In the genomic region with DNA sequence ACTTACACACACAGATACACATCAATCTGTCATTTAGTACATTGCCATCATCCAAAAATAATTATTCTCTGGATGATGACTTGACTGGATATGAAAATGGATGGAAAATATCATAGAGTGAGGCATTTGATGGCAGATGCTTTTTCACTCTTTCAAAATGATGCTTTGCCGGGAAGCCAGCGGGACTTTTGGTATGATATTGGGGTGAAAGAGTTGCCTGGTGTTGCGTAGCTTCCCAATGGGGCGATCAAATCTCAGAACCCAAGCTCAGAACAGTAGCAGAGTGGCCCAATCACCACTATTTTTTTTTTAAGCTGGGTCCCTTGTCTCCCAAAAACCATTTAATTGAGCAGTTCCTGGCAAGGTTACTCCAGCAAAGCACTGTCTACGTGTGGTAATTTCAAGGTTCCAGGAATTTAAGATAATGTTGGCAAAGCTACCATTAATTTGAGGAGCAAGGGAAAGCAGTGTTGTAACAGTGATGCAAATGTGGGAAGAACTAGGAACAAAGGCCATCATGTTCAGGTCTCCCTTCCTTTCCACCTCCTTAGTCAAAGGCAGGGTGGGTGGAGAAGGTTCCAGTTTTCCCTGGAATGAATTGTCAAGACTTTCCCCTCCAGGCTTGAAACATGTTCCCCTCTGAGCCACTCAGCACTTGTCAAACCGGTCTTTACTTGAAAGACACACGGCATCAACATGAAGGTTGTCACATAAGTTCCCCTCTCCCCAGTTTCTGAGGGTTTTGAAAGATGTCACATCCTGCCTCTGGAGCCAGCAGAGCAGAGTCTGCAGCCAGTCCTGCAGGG, we compare ENCODE assay signal across 15 cellular contexts.
DNase-seq lines count a peak whose midpoint lies in the region; ATAC-seq and TF ChIP-seq lines count a peak whose summit lies in the region.
"Had no signal": no experiment of that assay in that cellular context is flagged by ENCODE, and none has a peak within 500 bp of the region (broad histone marks: within the 10 kb centered on the region; RNA-seq: fewer than 3 reads in every experiment).

No MANE protein-coding gene starts in this region.

- H3K4me1 Mint-ChIP-seq in progenitor cell of endocrine pancreas (ENCODE audit: low read depth) = peaks cover 23% of the 10 kb centered on the region
- H3K4me1 Mint-ChIP-seq: IgD-negative memory B cell, naive B cell had no signal

- H3K4me3 Mint-ChIP-seq in progenitor cell of endocrine pancreas (ENCODE audit: low read depth) = no peak overlapping the region
- H3K4me3 Mint-ChIP-seq: IgD-negative memory B cell, naive B cell had no signal

- H3K27ac ChIP-seq in GM23248 = peak overlapping the region; percentile 78
- peak overlapping the region; percentile 85 to 89 for H3K27ac ChIP-seq in ascending aorta
- H3K27ac ChIP-seq: BLaER1 had no signal

- no peak overlapping the region for H3K27ac Mint-ChIP-seq in progenitor cell of endocrine pancreas
- H3K27ac Mint-ChIP-seq: IgD-negative memory B cell had no signal

- WGBS in GM23248 (ENCODE audit: low coverage in 1 of 2, low lambda C conversion rate in 2 of 2, missing lambda C conversion rate in 2 of 2), 2 experiments = 60 to 62% methylated on average over 7 of the region's 7 CpGs

- peaks cover 30% of the 10 kb centered on the region for H3F3A ChIP-seq in GM23248 (ENCODE audit: insufficient read depth)

- H4K20me1 ChIP-seq in GM23248 (ENCODE audit: insufficient read depth) = no peaks in the 10 kb centered on the region
- H4K20me1 ChIP-seq: BLaER1 had no signal

- ATAC-seq in left cardiac atrium (peak; percentile 44 to 67), sciatic nerve (peak; percentile 77)

- no peaks in the 10 kb centered on the region for H3K9me3 Mint-ChIP-seq in progenitor cell of endocrine pancreas (ENCODE audit: low read depth)

- TF ChIP-seq CTCF in ascending aorta (IDR thresholded peaks at IDR 0.05) = no peak
- TF ChIP-seq CTCF in progenitor cell of endocrine pancreas (IDR thresholded peaks at IDR 0.05; ENCODE audit: unreplicated experiment) = no peak

- H3K27me3 ChIP-seq in GM23248 (replicated peaks; ENCODE audit: insufficient read depth) (no peaks in the 10 kb centered on the region), ascending aorta (no peaks in the 10 kb centered on the region)
- H3K27me3 ChIP-seq: BLaER1 had no signal

- peak overlapping the region; percentile 44 for H3K4me3 ChIP-seq in GM23248
- H3K4me3 ChIP-seq in ascending aorta = no peak overlapping the region
- H3K4me3 ChIP-seq: BLaER1 had no signal

- in situ Hi-C loops in GM23248 (cut with MboI) = no loop called here

- H3K4me2 ChIP-seq in GM23248 (ENCODE audit: unreplicated experiment) = peak overlapping the region; percentile 75
- H3K4me2 ChIP-seq: BLaER1 had no signal

- H3K9me3 ChIP-seq in GM23248 (ENCODE audit: low read depth) (no peaks in the 10 kb centered on the region), ascending aorta (no peaks in the 10 kb centered on the region)

- H3K4me1 ChIP-seq in GM23248 (ENCODE audit: insufficient read depth) = peaks cover 36% of the 10 kb centered on the region
- H3K4me1 ChIP-seq in ascending aorta = peaks cover 7 to 24% of the 10 kb centered on the region in 2 donors

- H3K27me3 Mint-ChIP-seq in progenitor cell of endocrine pancreas = peaks cover 8% of the 10 kb centered on the region

- H3K79me2 ChIP-seq in GM23248 (ENCODE audit: insufficient read depth) = no peaks in the 10 kb centered on the region

- peak overlapping the region; percentile 50 for H3K9ac ChIP-seq in GM23248
- H3K9ac ChIP-seq: BLaER1 had no signal

- peak overlapping the region; percentile 48; the same call in 1 of the 2 replicates for H2AFZ ChIP-seq in GM23248

- H3K36me3 Mint-ChIP-seq in progenitor cell of endocrine pancreas (ENCODE audit: insufficient read depth) = no peaks in the 10 kb centered on the region
- H3K36me3 Mint-ChIP-seq: naive B cell had no signal

- DNase-seq in GM23248 (no peak), ascending aorta (ENCODE audit: low spot score in 2 of 2) (no peak), left cardiac atrium (peak; percentile 29), sciatic nerve (ENCODE audit: low spot score) (no peak), progenitor cell of endocrine pancreas (ENCODE audit: low spot score, unreplicated experiment) (no peak), DMS 273 (lab: John Stamatoyannopoulos, UW; ENCODE audit: unreplicated experiment) (no peak), epidermal melanocyte (ENCODE audit: insufficient read length, low spot score) (no peak)
- no peak for DNase-seq in stimulated activated CD4-positive, alpha-beta T cell treated with anti-CD3 and anti-CD28 coated beads, Interleukin-15, amount 100 ng/mL, for 24 hours
- DNase-seq: activated CD4-positive, alpha-beta T cell treated with anti-CD3 and anti-CD28 coated beads, Interleukin-2, amount 50 U/mL, for 48 hours; activated naive CD4-positive, alpha-beta T cell; naive B cell; NCI-H1694; stimulated activated CD4-positive, alpha-beta T cell treated with anti-CD3 and anti-CD28 coated beads, Interleukin-4, amount 100 ng/mL, for 1 hour had no signal

- H3K9me2 ChIP-seq in GM23248 (ENCODE audit: insufficient read depth) = peaks cover 6% of the 10 kb centered on the region; the same call in 1 of the 2 replicates

- H3K36me3 ChIP-seq in GM23248 (ENCODE audit: low read depth) = no peaks in the 10 kb centered on the region
- H3K36me3 ChIP-seq in ascending aorta = no peaks in the 10 kb centered on the region
- H3K36me3 ChIP-seq: BLaER1 had no signal

- intact Hi-C loops in ascending aorta (cut with DNase I) (loop anchor here (5.0 to 10.0 kb wide), 2 partner anchors 439 to 604 kb away; a partner anchor contains a TSS), left cardiac atrium (cut with DNase I) (no loop called here), sciatic nerve (cut with DNase I) (no loop called here)
